ENCODE assay signal across 1 cellular context in the genomic region with DNA sequence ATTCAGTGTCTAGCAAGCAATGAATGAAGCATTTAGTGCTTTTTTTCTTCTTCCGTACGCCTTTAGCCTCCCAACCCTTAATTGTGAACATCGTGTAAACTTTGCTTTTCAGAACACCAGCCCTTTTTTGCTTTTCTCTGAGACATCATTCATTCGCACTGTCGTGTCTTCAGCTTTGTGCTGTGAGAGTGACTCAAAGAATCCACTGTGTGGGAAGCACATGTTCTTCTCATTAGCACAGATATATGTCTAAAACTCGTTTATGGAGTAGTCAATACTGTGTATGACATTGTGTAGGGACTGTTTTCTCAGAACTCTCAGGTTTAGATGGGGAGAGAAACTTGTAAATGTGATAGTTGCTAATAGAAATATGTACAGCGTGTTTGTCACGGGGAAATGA.
TF ChIP-seq lines count a peak whose summit lies in the region.

No MANE protein-coding gene starts in this region.

TF ChIP-seq in K562, 482 proteins besides CTCF, POLR2A, EP300 and RAD21 (continued from another document):
- TF ChIP-seq, protein P1, sequence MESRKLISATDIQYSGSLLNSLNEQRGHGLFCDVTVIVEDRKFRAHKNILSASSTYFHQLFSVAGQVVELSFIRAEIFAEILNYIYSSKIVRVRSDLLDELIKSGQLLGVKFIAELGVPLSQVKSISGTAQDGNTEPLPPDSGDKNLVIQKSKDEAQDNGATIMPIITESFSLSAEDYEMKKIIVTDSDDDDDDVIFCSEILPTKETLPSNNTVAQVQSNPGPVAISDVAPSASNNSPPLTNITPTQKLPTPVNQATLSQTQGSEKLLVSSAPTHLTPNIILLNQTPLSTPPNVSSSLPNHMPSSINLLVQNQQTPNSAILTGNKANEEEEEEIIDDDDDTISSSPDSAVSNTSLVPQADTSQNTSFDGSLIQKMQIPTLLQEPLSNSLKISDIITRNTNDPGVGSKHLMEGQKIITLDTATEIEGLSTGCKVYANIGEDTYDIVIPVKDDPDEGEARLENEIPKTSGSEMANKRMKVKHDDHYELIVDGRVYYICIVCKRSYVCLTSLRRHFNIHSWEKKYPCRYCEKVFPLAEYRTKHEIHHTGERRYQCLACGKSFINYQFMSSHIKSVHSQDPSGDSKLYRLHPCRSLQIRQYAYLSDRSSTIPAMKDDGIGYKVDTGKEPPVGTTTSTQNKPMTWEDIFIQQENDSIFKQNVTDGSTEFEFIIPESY (CRISPR knock-in tag; IDR thresholded peaks at IDR 0.05) = no peak
